9 cellular contexts compared by ENCODE assay signal in genomic region chr5:10702040-10702629, GRCh38. TPM values are rescaled to one million over a fixed set of nuclear protein-coding genes. Genes with fewer than 3 reads are reported as not detected.
A peak's percentile ranks its signal among the peaks of the same experiment; 100 is the strongest.
DNase-seq lines count a peak whose midpoint lies in the region; ATAC-seq and TF ChIP-seq lines count a peak whose summit lies in the region.
"Had no signal": no experiment of that assay in that cellular context is flagged by ENCODE, and none has a peak within 500 bp of the region (broad histone marks: within the 10 kb centered on the region; RNA-seq: fewer than 3 reads in every experiment).

No MANE protein-coding gene starts in this region.

- no peak for ATAC-seq in CD4-positive, CD25-positive, alpha-beta regulatory T cell (ENCODE audit: low read depth in 2 of 2)
- no peak for ATAC-seq in HG02938 (IDR thresholded peaks at IDR 0.05; ENCODE audit: unreplicated experiment)

- no peak overlapping the region for H2AFZ ChIP-seq in PC-9

- H3K27ac ChIP-seq in CD4-positive, CD25-positive, alpha-beta regulatory T cell (ENCODE audit: insufficient read depth, low read length, poor library complexity, severe bottlenecking) = no peak overlapping the region
- peak overlapping the region; percentile 96 for H3K27ac ChIP-seq in PC-9
- no peak overlapping the region for H3K27ac ChIP-seq in effector memory CD4-positive, alpha-beta T cell (ENCODE audit: insufficient read depth, low read length, poor library complexity, severe bottlenecking)

- no TSS peak for BruUV-seq in PC-9 (replicated peaks; lab: Mats Ljungman, UMichigan)

- intact Hi-C loops in PC-9 (cut with micrococcal nuclease; ENCODE audit: unreplicated experiment) = loop anchor here (1.0 to 10.0 kb wide), 7 partner anchors 23 to 549 kb away; partner anchors contain the start of genes CCT5 and CMBL

- no peaks in the 10 kb centered on the region for H3K9me3 ChIP-seq in CD4-positive, CD25-positive, alpha-beta regulatory T cell (ENCODE audit: control insufficient read depth in 2 of 2, low read length in 2 of 2)
- H3K9me3 ChIP-seq in PC-9 (ENCODE audit: insufficient read depth, low read depth) = no peaks in the 10 kb centered on the region
- no peaks in the 10 kb centered on the region for H3K9me3 ChIP-seq in effector memory CD4-positive, alpha-beta T cell (ENCODE audit: control insufficient read depth, low read length)

- peaks cover 66% of the 10 kb centered on the region for H3F3A ChIP-seq in PC-9 (ENCODE audit: insufficient read depth, low read depth)

- no peaks in the 10 kb centered on the region for H4K20me1 ChIP-seq in PC-9 (ENCODE audit: insufficient read depth)

- TF ChIP-seq CTCF in PC-9 (conservative IDR thresholded peaks at IDR 0.05) (no peak), epithelial cell of esophagus (IDR thresholded peaks at IDR 0.05; ENCODE audit: insufficient read depth, low read depth, low read length, missing control alignments) (no peak)

- H3K9me3 Mint-ChIP-seq in CD4-positive, CD25-positive, alpha-beta regulatory T cell = no peaks in the 10 kb centered on the region
- H3K9me3 Mint-ChIP-seq: dendritic cell treated with granulocyte-macrophage colony-stimulating factor and Interleukin-4, amounts not matched to agents 40 ng/mL and 50 ng/mL, for 4 days had no signal

- no peaks in the 10 kb centered on the region for H3K27me3 ChIP-seq in CD4-positive, CD25-positive, alpha-beta regulatory T cell (ENCODE audit: control insufficient read depth, insufficient read depth, low read length)
- no peaks in the 10 kb centered on the region for H3K27me3 ChIP-seq in PC-9 (ENCODE audit: insufficient read depth, low read depth)
- no peaks in the 10 kb centered on the region for H3K27me3 ChIP-seq in effector memory CD4-positive, alpha-beta T cell (replicated peaks; ENCODE audit: control insufficient read depth, insufficient read depth, low read length, poor library complexity, severe bottlenecking)

- peak overlapping the region; percentile 80 for H3K4me2 ChIP-seq in PC-9

- peaks cover 10% of the 10 kb centered on the region for H3K4me1 ChIP-seq in CD4-positive, CD25-positive, alpha-beta regulatory T cell (ENCODE audit: control insufficient read depth, insufficient read depth, low read length, poor library complexity, severe bottlenecking)
- peaks cover 69% of the 10 kb centered on the region for H3K4me1 ChIP-seq in PC-9 (replicated peaks; ENCODE audit: insufficient read depth)
- peaks cover 12% of the 10 kb centered on the region for H3K4me1 ChIP-seq in effector memory CD4-positive, alpha-beta T cell (ENCODE audit: control insufficient read depth, insufficient read depth, low read length, poor library complexity, severe bottlenecking)

- H3K79me2 ChIP-seq in PC-9 (ENCODE audit: low read depth) = peaks cover 65% of the 10 kb centered on the region

- peaks cover 0 to 42% (median 32%) of the 10 kb centered on the region in 4 donors for H3K4me1 Mint-ChIP-seq in CD4-positive, CD25-positive, alpha-beta regulatory T cell

- POLR2A ChIA-PET in PC-9 (lab: Charles Lee; ENCODE audit: unreplicated experiment) = interaction anchor here (0.5 to 2.0 kb wide), 10 partner anchors 23 to 447 kb away, joined by 3 to 14 read pairs (median 8); partner anchors contain the start of gene DAP

- no peaks in the 10 kb centered on the region for H3K27me3 Mint-ChIP-seq in CD4-positive, CD25-positive, alpha-beta regulatory T cell
- H3K27me3 Mint-ChIP-seq: dendritic cell treated with granulocyte-macrophage colony-stimulating factor and Interleukin-4, amounts not matched to agents 40 ng/mL and 50 ng/mL, for 4 days had no signal

- H3K4me3 Mint-ChIP-seq in CD4-positive, CD25-positive, alpha-beta regulatory T cell = no peak overlapping the region
- H3K4me3 Mint-ChIP-seq: dendritic cell treated with granulocyte-macrophage colony-stimulating factor and Interleukin-4, amounts not matched to agents 40 ng/mL and 50 ng/mL, for 4 days had no signal

- H3K36me3 ChIP-seq in CD4-positive, CD25-positive, alpha-beta regulatory T cell (ENCODE audit: control insufficient read depth, insufficient read depth, low read length) = peaks cover 9% of the 10 kb centered on the region
- H3K36me3 ChIP-seq in PC-9 (ENCODE audit: low read depth) = 0 out of 2 replicates have a peak, but pooled peaks cover 5% of the 10 kb centered on the region
- H3K36me3 ChIP-seq in effector memory CD4-positive, alpha-beta T cell (ENCODE audit: control insufficient read depth, insufficient read depth, low read length) = no peaks in the 10 kb centered on the region

- no peak for DNase-seq in CD4-positive, CD25-positive, alpha-beta regulatory T cell
- DNase-seq in PC-9 (peak; percentile 94 to 99), epithelial cell of esophagus (ENCODE audit: low read depth) (peak; percentile 62), non-pigmented ciliary epithelial cell (ENCODE audit: low read depth) (peak; percentile 94), SIG-M5 treated with dmso at 0.1 percent for 504 hours (lab: John Stamatoyannopoulos, UW; ENCODE audit: unreplicated experiment) (no peak)
- DNase-seq in effector memory CD4-positive, alpha-beta T cell = no peak
- DNase-seq in activated CD4-positive, alpha-beta T cell treated with anti-CD3 and anti-CD28 coated beads, Interleukin-2, amount 50 U/mL, for 4 hours = no peak

- no peaks in the 10 kb centered on the region for H3K9me2 ChIP-seq in PC-9 (ENCODE audit: insufficient read depth)

- no peak overlapping the region for H3K4me3 ChIP-seq in CD4-positive, CD25-positive, alpha-beta regulatory T cell (ENCODE audit: low read depth, low read length)
- H3K4me3 ChIP-seq in PC-9 = peak overlapping the region; percentile 40
- H3K4me3 ChIP-seq in epithelial cell of esophagus (ENCODE audit: low read length) = no peak overlapping the region
- H3K4me3 ChIP-seq in effector memory CD4-positive, alpha-beta T cell (ENCODE audit: insufficient read depth, low read depth, low read length, poor library complexity, severe bottlenecking) = no peak overlapping the region

- CTCF ChIA-PET in PC-9 (lab: Charles Lee) = interaction anchor here (0.5 to 3.5 kb wide), 8 partner anchors 9 to 728 kb away, joined by 4 to 31 read pairs (median 6); partner anchors contain the start of gene DAP

- peak overlapping the region in 2 of 3 donors; percentile 4 to 23 for H3K27ac Mint-ChIP-seq in CD4-positive, CD25-positive, alpha-beta regulatory T cell
- H3K27ac Mint-ChIP-seq: dendritic cell treated with granulocyte-macrophage colony-stimulating factor and Interleukin-4, amounts not matched to agents 40 ng/mL and 50 ng/mL, for 4 days had no signal

- peaks cover 13% of the 10 kb centered on the region for H3K36me3 Mint-ChIP-seq in CD4-positive, CD25-positive, alpha-beta regulatory T cell

RNA-seq across cellular contexts. Expression of gene DAP, which starts 58.9 kb away (rescaled TPM):
- 39.8 TPM for total RNA-seq in CD4-positive, CD25-positive, alpha-beta regulatory T cell
- polyA plus RNA-seq in CD4-positive, CD25-positive, alpha-beta regulatory T cell = 10 to 100 TPM; 50.1 to 64.2 (median 54.7) TPM
- 256 and 279 TPM in 2 replicates for total RNA-seq in PC-9 (2021)

Comparison
In these comparisons a context has a peak if more than half of its experiments do, and no peak if none do; other contexts are left out.
1. DNase-seq: peak in PC-9 (2 of 2), epithelial cell of esophagus (single experiment) and non-pigmented ciliary epithelial cell (single experiment); none in CD4-positive, CD25-positive, alpha-beta regulatory T cell (0 of 3), effector memory CD4-positive, alpha-beta T cell (0 of 3), SIG-M5 treated with dmso at 0.1 percent for 504 hours (single experiment) and activated CD4-positive, alpha-beta T cell treated with anti-CD3 and anti-CD28 coated beads, Interleukin-2, amount 50 U/mL, for 4 hours (0 of 2).